ENCODE assay signal across 15 cellular contexts in the genomic region with DNA sequence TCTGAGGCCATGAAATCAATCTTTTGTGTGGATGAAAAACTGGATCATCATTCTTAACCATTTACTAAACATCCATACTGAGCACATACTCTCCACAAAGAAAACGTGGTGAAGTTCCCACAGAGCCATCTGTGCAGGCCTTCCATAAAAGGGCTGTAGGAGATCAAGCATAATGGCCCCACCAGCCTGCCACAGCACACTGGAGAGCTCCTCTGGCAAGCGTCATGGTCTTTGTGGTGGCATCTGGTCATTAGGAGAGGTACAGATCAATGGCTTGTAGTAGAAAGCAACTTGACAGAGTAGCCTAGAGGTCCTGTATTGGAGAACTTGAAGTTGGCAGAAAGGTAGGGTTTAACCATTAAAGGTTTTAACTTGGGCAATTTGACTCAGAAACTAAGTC.
DNase-seq lines count a peak whose midpoint lies in the region; ATAC-seq and TF ChIP-seq lines count a peak whose summit lies in the region.
"Had no signal": no experiment of that assay in that cellular context is flagged by ENCODE, and none has a peak within 500 bp of the region (broad histone marks: within the 10 kb centered on the region; RNA-seq: fewer than 3 reads in every experiment).

No MANE protein-coding gene starts in this region.

- intact Hi-C loops in CD4-positive, alpha-beta memory T cell (cut with micrococcal nuclease): loop anchor here (5.0 to 10.0 kb wide), 6 partner anchors 67 to 1561 kb away; partner anchors contain the start of genes CLN5 and MYCBP2
- intact Hi-C loops in gastrocnemius medialis (cut with DNase I; ENCODE audit: low total_unique reads): loop anchor here (1.0 to 10.0 kb wide), 4 partner anchors 23 to 309 kb away; no protein-coding TSS in a partner anchor

- POLR2A ChIA-PET in CD4-positive, alpha-beta memory T cell (lab: Charles Lee; ENCODE audit: partially characterized antibody): no interaction called here

- no peaks in the 10 kb centered on the region for H3K36me3 ChIP-seq in CD4-positive, alpha-beta memory T cell (ENCODE audit: insufficient read depth, low read length)
- no peaks in the 10 kb centered on the region for H3K36me3 ChIP-seq in gastrocnemius medialis

- no peak overlapping the region for H3K27ac ChIP-seq in CD4-positive, alpha-beta memory T cell (ENCODE audit: low read depth, low read length)
- H3K27ac ChIP-seq in foreskin keratinocyte (peak overlapping the region; percentile 9), gastrocnemius medialis (peak overlapping the region; percentile 84 to 92 (median 88))

- no peak for DNase-seq in CD4-positive, alpha-beta memory T cell
- peak; percentile 89 for DNase-seq in NCI-H1694 treated with DMSO at 0.1 percent for 48 hours (lab: John Stamatoyannopoulos, UW)
- no peak for DNase-seq in foreskin keratinocyte
- peak in 1 of 2 donors; percentile 41 for DNase-seq in gastrocnemius medialis
- DNase-seq in NCI-H1092 (lab: John Stamatoyannopoulos, UW): no peak
- DNase-seq: activated CD4-positive, alpha-beta memory T cell treated with anti-CD3 and anti-CD28 coated beads, Interleukin-2, amount 10 ng/mL, durations not matched to agents 7 days and 5 days; aorta; glutamatergic neuron; islet precursor cell; midbrain; NCI-H1436; stimulated activated CD4-positive, alpha-beta T cell treated with anti-CD3 and anti-CD28 coated beads, Interleukin-12 subunit alpha, Interleukin-12 subunit beta, amount 100 ng/mL, for 4 hours; stimulated activated naive CD8-positive, alpha-beta T cell treated with anti-CD3 and anti-CD28 coated beads, Interleukin-15, Interleukin-2, amounts not matched to agents 100 U/mL and 50 U/mL, for 24 hours had no signal

- H3K4me1 ChIP-seq in CD4-positive, alpha-beta memory T cell (ENCODE audit: insufficient read depth, low read length): peaks cover 52% of the 10 kb centered on the region
- peaks cover 20% of the 10 kb centered on the region for H3K4me1 ChIP-seq in foreskin keratinocyte
- peaks cover 48 to 57% of the 10 kb centered on the region in 2 donors for H3K4me1 ChIP-seq in gastrocnemius medialis

- H3K9me3 ChIP-seq in CD4-positive, alpha-beta memory T cell (ENCODE audit: control insufficient read depth in 1 of 2, low read length in 2 of 2): no peaks in the 10 kb centered on the region
- no peaks in the 10 kb centered on the region for H3K9me3 ChIP-seq in gastrocnemius medialis

- no peaks in the 10 kb centered on the region for H3K27me3 Mint-ChIP-seq in CD4-positive, alpha-beta memory T cell
- H3K27me3 Mint-ChIP-seq: activated CD4-positive, alpha-beta memory T cell treated with anti-CD3 and anti-CD28 coated beads, Interleukin-2, amount 10 ng/mL, durations not matched to agents 7 days and 5 days had no signal

- in situ Hi-C loops in gastrocnemius medialis (cut with MboI; ENCODE audit: low sequenced_read_pairs in 4 of 4): no loop called here

- peak overlapping the region in 4 of 8 donors; percentile 20 to 31 (median 24) for H3K4me3 Mint-ChIP-seq in CD4-positive, alpha-beta memory T cell
- H3K4me3 Mint-ChIP-seq: activated CD4-positive, alpha-beta memory T cell treated with anti-CD3 and anti-CD28 coated beads, Interleukin-2, amount 10 ng/mL, durations not matched to agents 7 days and 5 days had no signal

- H3K27me3 ChIP-seq in CD4-positive, alpha-beta memory T cell (ENCODE audit: insufficient read depth, low read length): no peaks in the 10 kb centered on the region
- H3K27me3 ChIP-seq in foreskin keratinocyte (no peaks in the 10 kb centered on the region), gastrocnemius medialis (no peaks in the 10 kb centered on the region)

- H3K9me3 Mint-ChIP-seq in CD4-positive, alpha-beta memory T cell: no peaks in the 10 kb centered on the region

- no peak for TF ChIP-seq POLR2A in gastrocnemius medialis (IDR thresholded peaks at IDR 0.05)

- H3K36me3 Mint-ChIP-seq in CD4-positive, alpha-beta memory T cell: peaks cover 1 to 5% of the 10 kb centered on the region in 2 donors

- peaks cover 40 to 63% (median 51%) of the 10 kb centered on the region in 4 donors for H3K4me1 Mint-ChIP-seq in CD4-positive, alpha-beta memory T cell

- no peak for ATAC-seq in foreskin keratinocyte
- no peak for ATAC-seq in gastrocnemius medialis
- no peak for ATAC-seq in HG03159 (IDR thresholded peaks at IDR 0.05; ENCODE audit: unreplicated experiment)
- ATAC-seq in GM21619 (IDR thresholded peaks at IDR 0.05; ENCODE audit: unreplicated experiment): no peak
- ATAC-seq: stimulated activated naive CD8-positive, alpha-beta T cell treated with anti-CD3 and anti-CD28 coated beads, Interleukin-15, Interleukin-2, amounts not matched to agents 100 U/mL and 50 U/mL, for 24 hours had no signal

- CTCF ChIA-PET in CD4-positive, alpha-beta memory T cell (lab: Charles Lee; ENCODE audit: partially characterized antibody): interaction anchor here (5.7 kb wide), 1 partner anchor 69 kb away, joined by 32 read pairs; no protein-coding TSS in a partner anchor

- TF ChIP-seq CTCF in foreskin keratinocyte (conservative IDR thresholded peaks at IDR 0.05) (no peak), gastrocnemius medialis (IDR thresholded peaks at IDR 0.05 in 4 of 5, conservative IDR thresholded peaks at IDR 0.05 in 1 of 5) (no peak)

- peak overlapping the region; percentile 54 to 79 (median 60) for H3K27ac Mint-ChIP-seq in CD4-positive, alpha-beta memory T cell
- H3K27ac Mint-ChIP-seq: activated CD4-positive, alpha-beta memory T cell treated with anti-CD3 and anti-CD28 coated beads, Interleukin-2, amount 10 ng/mL, durations not matched to agents 7 days and 5 days had no signal

- H3K4me3 ChIP-seq in CD4-positive, alpha-beta memory T cell (ENCODE audit: low read length in 2 of 2): no peak overlapping the region
- peak overlapping the region; percentile 0 to 60 (median 54) for H3K4me3 ChIP-seq in gastrocnemius medialis

Comparison
In these comparisons a context has a peak if more than half of its experiments do, and no peak if none do; other contexts are left out.
1. H3K4me3 ChIP-seq: peak in gastrocnemius medialis (4 of 4); none in CD4-positive, alpha-beta memory T cell (0 of 2).